In the genomic region with DNA sequence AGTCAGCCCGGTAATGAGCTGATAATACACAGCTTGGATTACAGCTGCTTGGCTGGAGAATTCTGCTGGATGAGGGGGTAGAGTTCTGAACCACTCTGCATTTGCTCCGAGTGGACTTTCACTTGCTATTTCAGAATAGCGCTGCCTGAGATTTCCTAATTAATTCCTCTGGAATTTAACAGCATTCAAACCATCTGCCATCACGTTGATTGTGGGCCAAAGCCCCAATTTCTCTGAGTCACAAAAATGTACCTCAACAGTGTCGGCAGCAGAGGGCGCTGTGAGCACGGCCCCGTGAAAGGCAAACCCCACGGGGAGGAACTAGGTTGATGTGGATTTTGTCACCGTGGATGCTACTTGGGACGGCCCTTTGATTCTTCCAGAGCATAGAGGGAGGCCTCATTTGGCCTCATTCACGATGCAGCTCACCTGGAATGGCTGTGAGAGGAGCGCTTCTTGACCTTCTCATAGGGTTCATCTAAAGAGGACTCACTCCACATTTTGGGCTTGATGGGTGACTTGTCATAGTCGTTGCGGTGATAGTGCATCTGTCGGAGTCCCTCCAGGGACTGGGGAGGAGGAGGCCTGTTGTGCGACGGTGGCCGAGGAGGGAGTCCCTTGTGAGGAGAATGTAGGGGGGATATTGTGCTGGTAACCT, we compare ENCODE assay signal across 8 cellular contexts.
DNase-seq lines count a peak whose midpoint lies in the region; ATAC-seq, FAIRE-seq and TF ChIP-seq lines count a peak whose summit lies in the region.

No MANE protein-coding gene starts in this region.

- no peaks in the 10 kb centered on the region for H3K4me1 ChIP-seq in MM.1S (ENCODE audit: low read length)
- peaks cover 0 to 5% of the 10 kb centered on the region in 2 donors for H3K4me1 ChIP-seq in kidney (ENCODE audit: control insufficient read depth in 1 of 2, insufficient read depth in 1 of 2, low read depth in 1 of 2, low read length in 2 of 2)

- TF ChIP-seq CTCF in GM12875 (IDR thresholded peaks at IDR 0.05; ENCODE audit: borderline replicate concordance, insufficient read depth, low read depth, low read length) = peak; percentile 79
- TF ChIP-seq CTCF in MM.1S (IDR thresholded peaks at IDR 0.05; ENCODE audit: low read length) = peak; percentile 87
- peak; percentile 89 for TF ChIP-seq CTCF in kidney (IDR thresholded peaks at IDR 0.05; ENCODE audit: borderline replicate concordance, extremely low read depth, insufficient read depth)

- no peaks in the 10 kb centered on the region for H3K9me2 ChIP-seq in MM.1S (replicated peaks; ENCODE audit: insufficient read depth, low read length)

- H3F3A ChIP-seq in MM.1S (ENCODE audit: insufficient read depth, low read length) = no peaks in the 10 kb centered on the region

- no peak overlapping the region for H3K4me2 ChIP-seq in MM.1S (ENCODE audit: low read depth, low read length)

- no peaks in the 10 kb centered on the region for H3K79me2 ChIP-seq in MM.1S (ENCODE audit: low read length)

- intact Hi-C loops in kidney (cut with DNase I) = loop anchor here (5.0 kb wide), 1 partner anchor 117 kb away; no protein-coding TSS in a partner anchor

- no peak overlapping the region for H3K4me3 ChIP-seq in GM12875 (ENCODE audit: low read depth, low read length)
- H3K4me3 ChIP-seq in MM.1S (ENCODE audit: low read length) = no peak overlapping the region
- H3K4me3 ChIP-seq in kidney (ENCODE audit: low read length in 2 of 2) = no peak overlapping the region

- H3K36me3 ChIP-seq in MM.1S (replicated peaks; ENCODE audit: insufficient read depth, low read length) (no peaks in the 10 kb centered on the region), kidney (ENCODE audit: control insufficient read depth in 1 of 2, insufficient read depth in 2 of 2, low read length in 2 of 2) (peaks cover 9 to 38% of the 10 kb centered on the region in 2 donors)

- FAIRE-seq in kidney (lab: Jason Lieb, UNC) = peak; percentile 52

- H2AFZ ChIP-seq in MM.1S (ENCODE audit: low read length) = no peak overlapping the region

- H4K20me1 ChIP-seq in MM.1S (ENCODE audit: insufficient read depth, low read length) = no peaks in the 10 kb centered on the region

- ATAC-seq in HG03139 (IDR thresholded peaks at IDR 0.05; ENCODE audit: unreplicated experiment) (no peak), HG03378 (IDR thresholded peaks at IDR 0.05; ENCODE audit: unreplicated experiment) (no peak)

- no peak overlapping the region for H3K9ac ChIP-seq in MM.1S (ENCODE audit: low read length)
- H3K9ac ChIP-seq in kidney (ENCODE audit: low read length in 2 of 2) = no peak overlapping the region

- H3K9me3 ChIP-seq in MM.1S (replicated peaks; ENCODE audit: insufficient read depth, low read length) (no peaks in the 10 kb centered on the region), kidney (ENCODE audit: control insufficient read depth in 1 of 2, low read length in 2 of 2) (no peaks in the 10 kb centered on the region)

- no peak overlapping the region for H3K27ac ChIP-seq in MM.1S (ENCODE audit: low read length)
- peak overlapping the region; percentile 38 for H3K27ac ChIP-seq in caudate nucleus (ENCODE audit: low read depth, low read length)
- H3K27ac ChIP-seq in kidney (ENCODE audit: low read depth in 2 of 2, low read length in 2 of 2) = no peak overlapping the region

- H3K27me3 ChIP-seq in MM.1S (replicated peaks; ENCODE audit: insufficient read depth, low read length) = no peaks in the 10 kb centered on the region

- DNase-seq in MM.1S = peak; percentile 35
- DNase-seq in activated CD4-positive, CD25-positive, alpha-beta regulatory T cell (lab: John Stamatoyannopoulos, UW) = peak; percentile 31 to 52 (median 38)
- peak in 51 of 61 donors; percentile 10 to 79 (median 48) for DNase-seq in caudate nucleus (lab: John Stamatoyannopoulos, UW)
- DNase-seq in kidney = no peak
- DNase-seq in stimulated activated CD4-positive, alpha-beta T cell treated with anti-CD3 and anti-CD28 coated beads, Interleukin-15, amount 100 ng/mL, for 48 hours (ENCODE audit: low read depth in 2 of 2) = peak; percentile 17 to 55
